ENCODE assay signal across 1 cellular context in genomic region chr15:37891754-37892368, GRCh38.
A peak's percentile ranks its signal among the peaks of the same experiment; 100 is the strongest.
TF ChIP-seq lines count a peak whose summit lies in the region.

No MANE protein-coding gene starts in this region.

TF ChIP-seq in IMR-90, 13 proteins besides CTCF, POLR2A, EP300 and RAD21 (continued from another document):
- TF ChIP-seq NFE2L2 (IDR thresholded peaks at IDR 0.05; ENCODE audit: low read depth, low read length) (no peak), CEBPB (IDR thresholded peaks at IDR 0.05; ENCODE audit: low read depth, low read length) (no peak), MAFK (IDR thresholded peaks at IDR 0.05; ENCODE audit: low read depth, low read length) (peak; percentile 26; the same call in 1 of the 2 replicates)
